Comparison of ENCODE assay signal across 34 cellular contexts in the genomic region with DNA sequence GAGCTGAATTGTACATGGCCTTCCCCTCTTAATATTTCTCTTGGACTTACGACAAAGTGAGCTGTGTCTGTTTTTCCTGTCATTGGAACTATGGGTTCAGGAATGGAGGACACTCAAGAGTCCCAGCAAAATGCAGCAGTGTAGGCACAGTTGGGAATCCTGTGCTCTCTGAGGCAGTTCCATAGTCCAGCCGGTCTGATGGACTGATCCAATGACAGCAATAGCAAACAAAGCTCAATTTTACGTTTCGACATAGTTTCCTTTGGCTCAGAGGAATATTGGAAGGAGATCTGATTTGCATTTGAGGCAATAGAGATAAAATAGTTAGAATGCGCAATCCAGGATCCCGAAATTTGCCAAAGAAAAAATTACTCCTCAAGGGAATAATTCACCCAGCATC.
DNase-seq lines count a peak whose midpoint lies in the region; ATAC-seq, FAIRE-seq and TF ChIP-seq lines count a peak whose summit lies in the region.
"Had no signal": no experiment of that assay in that cellular context is flagged by ENCODE, and none has a peak within 500 bp of the region (broad histone marks: within the 10 kb centered on the region; RNA-seq: fewer than 3 reads in every experiment).

No MANE protein-coding gene starts in this region.

- H4K20me1 ChIP-seq in HepG2 (ENCODE audit: insufficient read depth, low read length) (no peaks in the 10 kb centered on the region), PC-9 (ENCODE audit: insufficient read depth) (no peaks in the 10 kb centered on the region)
- H4K20me1 ChIP-seq: BLaER1; BLaER1 treated with 17β-estradiol and CSF1 and Interleukin-3, amounts not matched to agents 10 nM and 100 nM had no signal

- H3K4me1 Mint-ChIP-seq in activated naive CD8-positive, alpha-beta T cell treated with anti-CD3 and anti-CD28 coated beads for 36 hours, result no peaks in the 10 kb centered on the region
- H3K4me1 Mint-ChIP-seq: B cell; CD14-positive monocyte; CD4-positive, alpha-beta memory T cell; CD4-positive, CD25-positive, alpha-beta regulatory T cell; CD8-positive, alpha-beta memory T cell had no signal

- CTCF ChIA-PET in HepG2 (lab: Yijun Ruan, JAX; ENCODE audit: low intra/inter-chr PET ratio, low total read pairs) (no interaction called here), PC-9 (lab: Charles Lee) (no interaction called here)

- H2AFZ ChIP-seq in HepG2 (ENCODE audit: low read length) (no peak overlapping the region), PC-9 (0 out of 2 replicates have a peak overlapping the region, but pooled peaks have one; percentile 43)

- BruUV-seq in HepG2 (replicated peaks; lab: Mats Ljungman, UMichigan) (no TSS peak), PC-9 (replicated peaks; lab: Mats Ljungman, UMichigan) (no TSS peak)

- H3K27me3 ChIP-seq in right lobe of liver (no peaks in the 10 kb centered on the region), HepG2 (ENCODE audit: control insufficient read depth in 1 of 2, insufficient read depth in 2 of 2, low read length in 2 of 2) (no peaks in the 10 kb centered on the region), PC-9 (ENCODE audit: insufficient read depth, low read depth) (no peaks in the 10 kb centered on the region)
- H3K27me3 ChIP-seq: BE2C; BLaER1; BLaER1 treated with 17β-estradiol and CSF1 and Interleukin-3, amounts not matched to agents 10 nM and 100 nM had no signal

- in situ Hi-C loops in HepG2 (cut with HindIII; ENCODE audit: extremely low pct_ligation_motif_present, low pct_unique_long_range_greater_than_20kb), result no loop called here

- TF ChIP-seq RAD21 in HepG2 (CRISPR knock-in tag; IDR thresholded peaks at IDR 0.05), result no peak

- intact Hi-C loops in right lobe of liver (cut with DNase I), result no loop called here
- intact Hi-C loops in HepG2 (cut with micrococcal nuclease; ENCODE audit: unreplicated experiment), result no loop called here
- intact Hi-C loops in PC-9 (cut with micrococcal nuclease; ENCODE audit: unreplicated experiment), result no loop called here

- H3F3A ChIP-seq in PC-9 (ENCODE audit: insufficient read depth, low read depth), result no peaks in the 10 kb centered on the region

- TF ChIP-seq POLR2A in right lobe of liver (IDR thresholded peaks at IDR 0.05) (no peak), HepG2 (IDR thresholded peaks at IDR 0.05; ENCODE audit: insufficient read depth in 1 of 2, low read depth in 2 of 2, low read length in 2 of 2) (no peak)

- no peak for FAIRE-seq in HepG2 (lab: Jason Lieb, UNC)
- FAIRE-seq: A549, D721Med had no signal

- ATAC-seq in right lobe of liver (peak; percentile 41 to 73 (median 54)), HepG2 (no peak), left lobe of liver (peak; percentile 88)
- ATAC-seq: A549; CD8-positive, alpha-beta T cell had no signal

- 63% methylated on average over 6 of the region's 6 CpGs for WGBS in right lobe of liver (ENCODE audit: insufficient coverage, low coverage, low lambda C conversion rate, missing lambda C conversion rate)
- 24% methylated on average over 6 of the region's 6 CpGs for WGBS in HepG2 (ENCODE audit: low lambda C conversion rate)

- H3K27me3 Mint-ChIP-seq in activated naive CD8-positive, alpha-beta T cell treated with anti-CD3 and anti-CD28 coated beads for 36 hours, result no peaks in the 10 kb centered on the region
- H3K27me3 Mint-ChIP-seq: B cell; CD4-positive, alpha-beta memory T cell; CD4-positive, alpha-beta T cell; CD4-positive, CD25-positive, alpha-beta regulatory T cell; CD8-positive, alpha-beta memory T cell had no signal

- peaks cover 8% of the 10 kb centered on the region for H3K9me3 Mint-ChIP-seq in activated naive CD8-positive, alpha-beta T cell treated with anti-CD3 and anti-CD28 coated beads for 36 hours

- H3K79me2 ChIP-seq in HepG2 (ENCODE audit: insufficient read depth, low read length), result no peaks in the 10 kb centered on the region
- H3K79me2 ChIP-seq in PC-9 (ENCODE audit: low read depth), result no peaks in the 10 kb centered on the region

- no peak overlapping the region for H3K27ac ChIP-seq in right lobe of liver
- no peak overlapping the region for H3K27ac ChIP-seq in HepG2 (ENCODE audit: extremely low read length, insufficient read depth, low read length)
- no peak overlapping the region for H3K27ac ChIP-seq in PC-9
- H3K27ac ChIP-seq: 22Rv1; A549; BLaER1; BLaER1 treated with 17β-estradiol and CSF1 and Interleukin-3, amounts not matched to agents 10 nM and 100 nM; C4-2B had no signal

- no peak overlapping the region for H3K9ac ChIP-seq in HepG2 (ENCODE audit: insufficient read depth, low read depth, low read length)
- H3K9ac ChIP-seq: BLaER1; BLaER1 treated with 17β-estradiol and CSF1 and Interleukin-3, amounts not matched to agents 10 nM and 100 nM had no signal

- no peak overlapping the region for H3K4me3 Mint-ChIP-seq in activated naive CD8-positive, alpha-beta T cell treated with anti-CD3 and anti-CD28 coated beads for 36 hours
- H3K4me3 Mint-ChIP-seq: B cell; CD14-positive monocyte; CD4-positive, alpha-beta memory T cell; CD4-positive, alpha-beta T cell; CD4-positive, CD25-positive, alpha-beta regulatory T cell; CD8-positive, alpha-beta memory T cell; CD8-positive, alpha-beta T cell had no signal

- H3K9me3 ChIP-seq in right lobe of liver (no peaks in the 10 kb centered on the region), HepG2 (ENCODE audit: low read length) (no peaks in the 10 kb centered on the region), PC-9 (ENCODE audit: insufficient read depth, low read depth) (no peaks in the 10 kb centered on the region; the same call in 1 of the 2 replicates)
- H3K9me3 ChIP-seq: BE2C; BLaER1; BLaER1 treated with 17β-estradiol and CSF1 and Interleukin-3, amounts not matched to agents 10 nM and 100 nM; Caco-2 had no signal

- H3K36me3 ChIP-seq in right lobe of liver, result no peaks in the 10 kb centered on the region
- H3K36me3 ChIP-seq in HepG2 (replicated peaks in 1 of 2; ENCODE audit: control insufficient read depth in 1 of 2, insufficient read depth in 2 of 2, low read length in 2 of 2), result no peaks in the 10 kb centered on the region
- H3K36me3 ChIP-seq in PC-9 (ENCODE audit: low read depth), result no peaks in the 10 kb centered on the region
- H3K36me3 ChIP-seq: BE2C; BLaER1; BLaER1 treated with 17β-estradiol and CSF1 and Interleukin-3, amounts not matched to agents 10 nM and 100 nM had no signal

- TF ChIP-seq EP300 in HepG2 (IDR thresholded peaks at IDR 0.05; ENCODE audit: low read depth in 2 of 2, low read length in 2 of 2), result no peak
- no peak for TF ChIP-seq EP300 in HepG2 (CRISPR knock-in tag; IDR thresholded peaks at IDR 0.05; ENCODE audit: borderline replicate concordance)

- TF ChIP-seq CTCF in right lobe of liver (IDR thresholded peaks at IDR 0.05) (no peak), HepG2 (CRISPR knock-in tag; IDR thresholded peaks at IDR 0.05) (no peak), PC-9 (conservative IDR thresholded peaks at IDR 0.05) (no peak)

- POLR2A ChIA-PET in HepG2 (lab: Yijun Ruan, JAX) (no interaction called here), PC-9 (lab: Charles Lee; ENCODE audit: unreplicated experiment) (no interaction called here)

- no peak overlapping the region for H3K27ac Mint-ChIP-seq in activated naive CD8-positive, alpha-beta T cell treated with anti-CD3 and anti-CD28 coated beads for 36 hours
- H3K27ac Mint-ChIP-seq: B cell; CD14-positive monocyte; CD4-positive, alpha-beta memory T cell; CD4-positive, alpha-beta T cell; CD4-positive, CD25-positive, alpha-beta regulatory T cell; CD8-positive, alpha-beta memory T cell; CD8-positive, alpha-beta T cell had no signal

- H3K4me1 ChIP-seq in right lobe of liver (no peaks in the 10 kb centered on the region), HepG2 (ENCODE audit: insufficient read depth, low read length) (no peaks in the 10 kb centered on the region), PC-9 (replicated peaks; ENCODE audit: insufficient read depth) (no peaks in the 10 kb centered on the region)
- H3K4me1 ChIP-seq: A549; BE2C; BLaER1; BLaER1 treated with 17β-estradiol and CSF1 and Interleukin-3, amounts not matched to agents 10 nM and 100 nM; Caco-2 had no signal

- DNase-seq in right lobe of liver (peak in 1 of 3 donors; percentile 45), HepG2 (ENCODE audit: low spot score) (no peak), PC-9 (no peak), left lobe of liver (ENCODE audit: low spot score) (no peak), NCI-H2171 treated with DMSO at 0.1 percent for 48 hours (lab: John Stamatoyannopoulos, UW) (no peak)
- no peak for DNase-seq in activated naive CD8-positive, alpha-beta T cell treated with anti-CD3 and anti-CD28 coated beads for 36 hours
- DNase-seq: 8988T; ACHN; AML-193; BE2C; C1 segment of cervical spinal cord; Caco-2; Calu3; CD4-positive, alpha-beta memory T cell; CD4-positive, alpha-beta T cell; CD4-positive, CD25-positive, alpha-beta regulatory T cell; CD8-positive, alpha-beta memory T cell; CD8-positive, alpha-beta T cell; COR-L47; DMS 273 treated with DMSO at 0.1 percent for 48 hours; DMS153; DMS53; DMS79; DMS79 treated with DMSO at 0.1 percent for 48 hours; DND-41; EL had no signal

- H3K4me3 ChIP-seq in right lobe of liver (no peak overlapping the region), HepG2 (replicated peaks in 1 of 3; ENCODE audit: insufficient read depth in 1 of 3, low read depth in 2 of 3, low read length in 3 of 3) (no peak overlapping the region), PC-9 (no peak overlapping the region)
- H3K4me3 ChIP-seq: A549; BLaER1; BLaER1 treated with 17β-estradiol and CSF1 and Interleukin-3, amounts not matched to agents 10 nM and 100 nM had no signal

- H3K4me2 ChIP-seq in HepG2 (ENCODE audit: low read depth, low read length) (no peak overlapping the region), PC-9 (no peak overlapping the region)
- H3K4me2 ChIP-seq: A549; BLaER1; BLaER1 treated with 17β-estradiol and CSF1 and Interleukin-3, amounts not matched to agents 10 nM and 100 nM had no signal

- no peaks in the 10 kb centered on the region for H3K9me2 ChIP-seq in PC-9 (ENCODE audit: insufficient read depth)

- no peaks in the 10 kb centered on the region for H3K36me3 Mint-ChIP-seq in activated naive CD8-positive, alpha-beta T cell treated with anti-CD3 and anti-CD28 coated beads for 36 hours
- H3K36me3 Mint-ChIP-seq: CD14-positive monocyte; CD4-positive, alpha-beta memory T cell; CD4-positive, CD25-positive, alpha-beta regulatory T cell; CD8-positive, alpha-beta memory T cell; CD8-positive, alpha-beta T cell had no signal

TF ChIP-seq in HepG2, 621 proteins besides CTCF, POLR2A, EP300 and RAD21:
- TF ChIP-seq ARHGAP35 (CRISPR knock-in tag; IDR thresholded peaks at IDR 0.05; ENCODE audit: borderline replicate concordance), result no peak
- TF ChIP-seq NFIB (CRISPR knock-in tag; IDR thresholded peaks at IDR 0.05; ENCODE audit: borderline replicate concordance), result no peak
- no peak for TF ChIP-seq ZNF432 (CRISPR knock-in tag; IDR thresholded peaks at IDR 0.05; ENCODE audit: borderline replicate concordance)
- TF ChIP-seq ZNF235 (CRISPR knock-in tag; IDR thresholded peaks at IDR 0.05; ENCODE audit: borderline replicate concordance), result no peak
- no peak for TF ChIP-seq ZNF317 (CRISPR knock-in tag; IDR thresholded peaks at IDR 0.05)
